13 cellular contexts compared by ENCODE assay signal in the genomic region with DNA sequence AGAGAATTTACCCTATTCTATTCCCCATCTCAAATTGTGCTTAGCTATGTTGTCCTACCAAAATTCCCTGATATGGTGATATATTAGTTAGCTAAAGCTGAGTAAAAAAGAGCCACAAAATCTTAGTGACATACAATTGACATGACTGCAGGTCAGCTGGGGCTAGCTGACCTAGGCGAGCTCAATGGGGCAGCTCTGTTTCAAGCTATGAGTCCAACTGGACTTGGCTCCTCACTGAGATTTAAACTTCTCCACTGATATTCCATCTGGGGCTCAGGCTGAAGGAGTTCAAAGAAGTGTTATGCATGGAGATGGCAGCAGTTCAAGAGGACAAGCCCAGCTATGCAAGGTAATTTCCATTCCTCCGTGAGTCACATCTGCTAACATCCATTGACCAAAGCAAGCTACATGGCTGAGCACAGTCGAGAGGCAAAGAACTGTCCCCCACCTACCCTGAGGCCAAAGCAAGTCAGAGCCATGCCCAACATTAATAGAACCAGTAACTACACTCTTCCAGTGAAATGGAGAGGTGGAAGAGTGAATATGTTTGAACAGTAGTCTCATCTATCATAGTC. TPM values are rescaled to one million over a fixed set of nuclear protein-coding genes. Genes with fewer than 3 reads are reported as not detected.
DNase-seq lines count a peak whose midpoint lies in the region; ATAC-seq, FAIRE-seq and TF ChIP-seq lines count a peak whose summit lies in the region.
"Not testable (repeated sequence)": the region's sequence is repeated elsewhere in the genome, so short reads cannot be mapped to it uniquely, and the experiment has no call there.
"Had no signal": no experiment of that assay in that cellular context is flagged by ENCODE, and none has a peak within 500 bp of the region (broad histone marks: within the 10 kb centered on the region; RNA-seq: fewer than 3 reads in every experiment).

No MANE protein-coding gene starts in this region.

- not testable (repeated sequence) for H3K9me3 ChIP-seq in IMR-90 (ENCODE audit: control insufficient read depth, insufficient read depth, low read length); left lung

- not testable (repeated sequence) for H3K4me2 ChIP-seq in IMR-90 (ENCODE audit: low read depth, low read length)

- not testable (repeated sequence) for H4K8ac ChIP-seq in IMR-90 (ENCODE audit: low read depth in 2 of 2, low read length in 2 of 2)

- intact Hi-C loops in IMR-90 (cut with micrococcal nuclease); Right ventricle myocardium inferior (cut with DNase I); left lung (cut with DNase I): not testable (repeated sequence)

- not testable (repeated sequence) for H3K4me3 ChIP-seq in IMR-90 (ENCODE audit: insufficient read depth, low read depth, low read length); bronchial epithelial cell (ENCODE audit: low read depth, low read length); left lung

- not testable (repeated sequence) for TF ChIP-seq POLR2A in IMR-90 (IDR thresholded peaks at IDR 0.05; ENCODE audit: low read depth, low read length)

- not testable (repeated sequence) for H3K4me3 Mint-ChIP-seq in stimulated activated memory B cell treated with anti-CD40 and anti-IgM and Interleukin-4, amounts not matched to agents 10 μg/mL and 1 μg/mL and 100 μg/mL, for 72 hours

- no CpG with 5 or more reads among the region's 3 CpGs for WGBS in IMR-90 (ENCODE audit: extremely low coverage in 2 of 2, insufficient read length in 1 of 2), 2 experiments

- H4K20me1 ChIP-seq in IMR-90 (ENCODE audit: insufficient read depth, low read length) = not testable (repeated sequence)

- not testable (repeated sequence) for H3K9me3 Mint-ChIP-seq in stimulated activated memory B cell treated with anti-CD40 and anti-IgM and Interleukin-4, amounts not matched to agents 10 μg/mL and 1 μg/mL and 100 μg/mL, for 72 hours

- not testable (repeated sequence) for H3K36me3 Mint-ChIP-seq in stimulated activated memory B cell treated with anti-CD40 and anti-IgM and Interleukin-4, amounts not matched to agents 10 μg/mL and 1 μg/mL and 100 μg/mL, for 72 hours

- not testable (repeated sequence) for H4K91ac ChIP-seq in IMR-90 (ENCODE audit: insufficient read depth, low read depth, low read length)

- not testable (repeated sequence) for H3K4me1 Mint-ChIP-seq in stimulated activated memory B cell treated with anti-CD40 and anti-IgM and Interleukin-4, amounts not matched to agents 10 μg/mL and 1 μg/mL and 100 μg/mL, for 72 hours

- not testable (repeated sequence) for H3K36me3 ChIP-seq in IMR-90 (ENCODE audit: control insufficient read depth, insufficient read depth, low read length); bronchial epithelial cell (ENCODE audit: control insufficient read depth, insufficient read depth, low read length); left lung

- H3K14ac ChIP-seq in IMR-90 (replicated peaks; ENCODE audit: low read depth, low read length) = not testable (repeated sequence)

- dilution Hi-C loops in IMR-90 (cut with HindIII; ENCODE audit: low sequenced_read_pairs, unreplicated experiment) = not testable (repeated sequence)

- POLR2A ChIA-PET in IMR-90 (lab: Charles Lee; ENCODE audit: unreplicated experiment) = not testable (repeated sequence)

- H3K79me1 ChIP-seq in IMR-90 (ENCODE audit: low read depth in 1 of 2, low read length in 2 of 2) = not testable (repeated sequence)

- not testable (repeated sequence) for H3K27me3 Mint-ChIP-seq in stimulated activated memory B cell treated with anti-CD40 and anti-IgM and Interleukin-4, amounts not matched to agents 10 μg/mL and 1 μg/mL and 100 μg/mL, for 72 hours

- not testable (repeated sequence) for H2BK15ac ChIP-seq in IMR-90 (ENCODE audit: low read depth, low read length)

- TF ChIP-seq CTCF in IMR-90 (conservative IDR thresholded peaks at IDR 0.05; ENCODE audit: low read depth, low read length); bronchial epithelial cell (IDR thresholded peaks at IDR 0.05; ENCODE audit: insufficient read depth, low read length, severe bottlenecking); left lung (IDR thresholded peaks at IDR 0.05): not testable (repeated sequence)

- not testable (repeated sequence) for H3K9me1 ChIP-seq in IMR-90 (ENCODE audit: insufficient read depth, low read length)

- H2AK5ac ChIP-seq in IMR-90 (ENCODE audit: low read depth, low read length) = not testable (repeated sequence)

- not testable (repeated sequence) for H3K4ac ChIP-seq in IMR-90 (ENCODE audit: low read depth, low read length)

- H2AFZ ChIP-seq in IMR-90 (replicated peaks; ENCODE audit: low read length, poor library complexity) = not testable (repeated sequence)

- FAIRE-seq in RCC 7860 (lab: Jason Lieb, UNC) (peak; percentile 81), bronchial epithelial cell (lab: Jason Lieb, UNC) (peak; percentile 90)

- H2BK120ac ChIP-seq in IMR-90 (ENCODE audit: low read depth, low read length) = not testable (repeated sequence)

- H4K5ac ChIP-seq in IMR-90 (ENCODE audit: low read depth, low read length) = not testable (repeated sequence)

- not testable (repeated sequence) for H2AK9ac ChIP-seq in IMR-90 (replicated peaks; ENCODE audit: low read depth, low read length, poor library complexity)

- CTCF ChIA-PET in IMR-90 (lab: Yijun Ruan, JAX) = not testable (repeated sequence)

- H2BK20ac ChIP-seq in IMR-90 (ENCODE audit: low read depth, low read length) = not testable (repeated sequence)

- peak; percentile 0 for DNase-seq in EL
- DNase-seq in IMR-90; bronchial epithelial cell (ENCODE audit: low read depth); left lung: not testable (repeated sequence)
- peak; percentile 3 for DNase-seq in RCC 7860 (ENCODE audit: low spot score)
- peak; percentile 15 for DNase-seq in Right ventricle myocardium inferior (ENCODE audit: missing footprints)

- not testable (repeated sequence) for H3K18ac ChIP-seq in IMR-90 (ENCODE audit: low read depth, low read length)

- not testable (repeated sequence) for H3K27ac Mint-ChIP-seq in stimulated activated memory B cell treated with anti-CD40 and anti-IgM and Interleukin-4, amounts not matched to agents 10 μg/mL and 1 μg/mL and 100 μg/mL, for 72 hours

- H3K56ac ChIP-seq in IMR-90 (ENCODE audit: extremely low read depth, insufficient read depth, low read length) = not testable (repeated sequence)

- H3K27me3 ChIP-seq in IMR-90 (ENCODE audit: control insufficient read depth, insufficient read depth, low read length); bronchial epithelial cell (ENCODE audit: control insufficient read depth, insufficient read depth, low read length); left lung: not testable (repeated sequence)

- not testable (repeated sequence) for H3K4me1 ChIP-seq in IMR-90 (ENCODE audit: control insufficient read depth, insufficient read depth, low read length); left lung

- not testable (repeated sequence) for H3K9ac ChIP-seq in IMR-90 (ENCODE audit: low read depth, low read length)

- not testable (repeated sequence) for H3K23ac ChIP-seq in IMR-90 (ENCODE audit: low read depth, low read length)

- ATAC-seq in IMR-90 (ENCODE audit: low read depth) (peak; percentile 60), left lung (peak; percentile 49)
- ATAC-seq in Right ventricle myocardium inferior = not testable (repeated sequence)
- ATAC-seq in stimulated activated memory B cell treated with anti-CD40 and anti-IgM and Interleukin-4, amounts not matched to agents 10 μg/mL and 1 μg/mL and 100 μg/mL, for 72 hours = peak; percentile 18

- H2BK5ac ChIP-seq in IMR-90 (ENCODE audit: low read depth, low read length, poor library complexity, severe bottlenecking) = not testable (repeated sequence)

- TF ChIP-seq RAD21 in IMR-90 (IDR thresholded peaks at IDR 0.05; ENCODE audit: low read length) = not testable (repeated sequence)

- not testable (repeated sequence) for H3K27ac ChIP-seq in IMR-90 (ENCODE audit: insufficient read depth, low read length); left lung

- not testable (repeated sequence) for BruUV-seq in IMR-90 (replicated peaks; lab: Mats Ljungman, UMichigan)

- in situ Hi-C loops in IMR-90 (cut with MboI; ENCODE audit: low sequenced_read_pairs) = not testable (repeated sequence)

RNA-seq across cellular contexts. Expression of gene NPY4R, which starts 9.1 kb away (rescaled TPM):
- total RNA-seq in IMR-90 (2012; rRNA removed) (0.83 and 1.1 TPM in 2 replicates), bronchial epithelial cell (not detected in 2 replicates), Right ventricle myocardium inferior (not detected), left lung (under 1 TPM; 0.32 to 0.58 TPM)
- 0.56 and 0.57 TPM in 2 replicates for polyA plus RNA-seq in IMR-90 (2012; rRNA removed)
- 0.30 and 0.44 TPM in 2 replicates for polyA plus RNA-seq in IMR-90 (2012; cell fraction: cytosol; rRNA removed)
- polyA plus RNA-seq in IMR-90 (2012; cell fraction: nucleus; rRNA removed; ENCODE audit: low replicate concordance) = 0.14 and 0.23 TPM in 2 replicates
- total RNA-seq: CD4-positive, alpha-beta T cell; G401; H7; HT1080; LHCN-M2; SJCRH30 had no signal
